ENCODE assay signal across 16 cellular contexts in the genomic region with DNA sequence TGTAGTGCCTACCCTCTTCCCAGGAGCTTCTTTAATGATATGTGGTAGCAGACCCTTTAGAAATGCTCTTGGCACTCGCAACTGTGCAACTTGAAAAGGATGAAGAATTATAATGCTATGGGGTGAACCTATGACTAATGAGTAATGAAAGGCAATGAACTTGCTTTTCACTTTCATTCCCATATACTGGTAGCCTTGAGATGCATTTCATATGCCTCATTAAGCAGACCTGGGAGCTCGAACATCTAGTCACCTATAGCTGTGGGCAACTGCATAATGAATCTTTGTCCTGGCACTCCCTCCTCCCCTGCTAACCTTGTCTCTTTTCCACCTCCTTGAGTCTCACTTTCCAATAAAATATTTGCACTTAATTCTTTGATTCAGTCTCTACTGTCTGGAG.
DNase-seq lines count a peak whose midpoint lies in the region; ATAC-seq, FAIRE-seq and TF ChIP-seq lines count a peak whose summit lies in the region.
"Had no signal": no experiment of that assay in that cellular context is flagged by ENCODE, and none has a peak within 500 bp of the region (broad histone marks: within the 10 kb centered on the region; RNA-seq: fewer than 3 reads in every experiment).

No MANE protein-coding gene starts in this region.

- CTCF ChIA-PET in H1 (lab: Charles Lee; ENCODE audit: partially characterized antibody), result no interaction called here

- H3K4me1 Mint-ChIP-seq in nephron, result peaks cover 13% of the 10 kb centered on the region

- no peak overlapping the region for H3K18ac ChIP-seq in H1 (ENCODE audit: extremely low read depth, low read length)

- H2BK12ac ChIP-seq in H1 (ENCODE audit: low read depth, low read length), result no peak overlapping the region

- no peak overlapping the region for H4K91ac ChIP-seq in H1 (replicated peaks; ENCODE audit: insufficient read length, low read length)

- TF ChIP-seq POLR2A in H1 (IDR thresholded peaks at IDR 0.05; ENCODE audit: control extremely low read depth in 1 of 2, low read depth in 2 of 2, low read length in 2 of 2), result no peak

- TF ChIP-seq CTCF in H1 (IDR thresholded peaks at IDR 0.05; ENCODE audit: control extremely low read depth in 1 of 3, insufficient read depth in 1 of 3, low read depth in 1 of 3, low read length in 3 of 3) (no peak), nephron (IDR thresholded peaks at IDR 0.05; ENCODE audit: unreplicated experiment in 3 of 3) (no peak)

- no peak overlapping the region for H3K27ac ChIP-seq in H1 (ENCODE audit: low read depth, low read length)
- H3K27ac ChIP-seq: A549, SJSA1 had no signal

- H3K4me2 ChIP-seq in H1 (ENCODE audit: insufficient read depth in 1 of 2, low read depth in 2 of 2, low read length in 2 of 2), result no peak overlapping the region
- H3K4me2 ChIP-seq: A549 had no signal

- no peaks in the 10 kb centered on the region for H3K23me2 ChIP-seq in H1 (ENCODE audit: low read depth, low read length)

- H3K9me3 Mint-ChIP-seq in nephron, result no peaks in the 10 kb centered on the region
- H3K9me3 Mint-ChIP-seq: CD8-positive, alpha-beta T cell had no signal

- no peak overlapping the region for H3K4me3 ChIP-seq in H1 (ENCODE audit: extremely low read depth in 1 of 4, insufficient read depth in 2 of 4, low read depth in 3 of 4, low read length in 4 of 4)
- H3K4me3 ChIP-seq: A549, SJSA1 had no signal

- no peaks in the 10 kb centered on the region for H3K79me1 ChIP-seq in H1 (ENCODE audit: low read depth, low read length)

- no peak overlapping the region for H2BK120ac ChIP-seq in H1 (replicated peaks; ENCODE audit: low read depth, low read length)

- H2BK15ac ChIP-seq in H1 (ENCODE audit: low read length), result no peak overlapping the region

- no peak overlapping the region for H4K8ac ChIP-seq in H1 (ENCODE audit: extremely low read depth, insufficient read depth, low read length)

- no peak overlapping the region for H3K9ac ChIP-seq in H1 (replicated peaks in 1 of 4; ENCODE audit: extremely low read depth in 1 of 4, low read depth in 3 of 4, low read length in 3 of 4)

- no peak for TF ChIP-seq RAD21 in H1 (IDR thresholded peaks at IDR 0.05 in 1 of 2, conservative IDR thresholded peaks at IDR 0.05 in 1 of 2; ENCODE audit: low read depth in 2 of 2, low read length in 2 of 2)

- H4K20me1 ChIP-seq in H1 (replicated peaks in 1 of 2; ENCODE audit: control insufficient read depth in 1 of 2, insufficient read depth in 2 of 2, low read length in 2 of 2), result no peaks in the 10 kb centered on the region

- ATAC-seq in GM18868 (IDR thresholded peaks at IDR 0.05; ENCODE audit: unreplicated experiment) (peak; percentile 30), HG03097 (IDR thresholded peaks at IDR 0.05; ENCODE audit: low FRiP score, unreplicated experiment) (no peak)
- ATAC-seq: A549; CD8-positive, alpha-beta T cell; HCT116; Panc1 had no signal

- no peak overlapping the region for H3K56ac ChIP-seq in H1 (replicated peaks; ENCODE audit: insufficient read length, low read depth, low read length)

- no peak overlapping the region for H3K14ac ChIP-seq in H1 (ENCODE audit: insufficient read length)

- H2AK5ac ChIP-seq in H1 (ENCODE audit: low read depth, low read length), result no peak overlapping the region

- H3K27ac Mint-ChIP-seq in nephron, result peak overlapping the region; percentile 4 to 42 (median 36)
- H3K27ac Mint-ChIP-seq: CD8-positive, alpha-beta T cell had no signal

- no peaks in the 10 kb centered on the region for H3K36me3 ChIP-seq in H1 (ENCODE audit: control insufficient read depth in 2 of 4, insufficient read depth in 4 of 4, low read length in 3 of 4)
- H3K36me3 ChIP-seq: SJSA1 had no signal

- H3K4ac ChIP-seq in H1 (replicated peaks; ENCODE audit: insufficient read length, low read depth, low read length), result no peak overlapping the region

- H4K5ac ChIP-seq in H1 (ENCODE audit: insufficient read length, low read depth, low read length), result no peak overlapping the region

- POLR2A ChIA-PET in H1 (lab: Charles Lee; ENCODE audit: partially characterized antibody), result no interaction called here

- no peaks in the 10 kb centered on the region for H3K27me3 Mint-ChIP-seq in nephron (ENCODE audit: low read depth)

- no peak overlapping the region for H2BK5ac ChIP-seq in H1 (ENCODE audit: low read depth, low read length)

- no peaks in the 10 kb centered on the region for H3K27me3 ChIP-seq in H1 (replicated peaks in 1 of 4; ENCODE audit: control insufficient read depth in 3 of 4, extremely low read depth in 1 of 4, insufficient read depth in 3 of 4, low read length in 3 of 4)
- H3K27me3 ChIP-seq: SJSA1 had no signal

- H3K79me2 ChIP-seq in H1 (ENCODE audit: control insufficient read depth in 1 of 2, insufficient read depth in 2 of 2, low read length in 2 of 2), result no peaks in the 10 kb centered on the region

- 90% methylated on average over 2 of the region's 2 CpGs; no CpG with 5 or more reads in 1 of the 2 experiments for WGBS in H1 (ENCODE audit: extremely low coverage in 1 of 2, insufficient coverage in 1 of 2, insufficient read length in 1 of 2, insufficient replicate concordance in 2 of 2, low coverage in 1 of 2, low lambda C conversion rate in 2 of 2, missing lambda C conversion rate in 1 of 2), 2 experiments

- H3K4me1 ChIP-seq in H1 (replicated peaks in 1 of 4; ENCODE audit: control insufficient read depth in 3 of 4, insufficient read depth in 4 of 4, low read length in 3 of 4), result no peaks in the 10 kb centered on the region
- H3K4me1 ChIP-seq: A549, SJSA1 had no signal

- FAIRE-seq in H1 (lab: Jason Lieb, UNC), result no peak
- FAIRE-seq: A549 had no signal

- TF ChIP-seq EP300 in H1 (IDR thresholded peaks at IDR 0.05; ENCODE audit: borderline replicate concordance in 1 of 2, low read depth in 2 of 2, low read length in 2 of 2), result no peak

- H2AFZ ChIP-seq in H1 (ENCODE audit: low read length), result 0 out of 2 replicates have a peak overlapping the region, but pooled peaks have one; percentile 24

- no peaks in the 10 kb centered on the region for H3K36me3 Mint-ChIP-seq in nephron (ENCODE audit: low read depth)
- H3K36me3 Mint-ChIP-seq: CD8-positive, alpha-beta T cell had no signal

- no peaks in the 10 kb centered on the region for H3K9me3 ChIP-seq in H1 (ENCODE audit: insufficient read depth in 2 of 2, low read depth in 1 of 2, low read length in 1 of 2)
- H3K9me3 ChIP-seq: A549, SJSA1 had no signal

- no peak overlapping the region for H2BK20ac ChIP-seq in H1 (ENCODE audit: low read length)

- peak; percentile 8 for DNase-seq in NCI-H69 (lab: John Stamatoyannopoulos, UW)
- DNase-seq in H1 (ENCODE audit: low read depth in 1 of 2, low spot score in 2 of 2), result no peak
- no peak for DNase-seq in H4 (ENCODE audit: low spot score)
- no peak for DNase-seq in C1 segment of cervical spinal cord (lab: John Stamatoyannopoulos, UW)
- DNase-seq in stimulated activated naive CD4-positive, alpha-beta T cell (lab: John Stamatoyannopoulos, UW), result no peak
- DNase-seq: CD8-positive, alpha-beta T cell; NCI-H1694 treated with DMSO at 0.1 percent for 48 hours; NCI-H226; NCI-H524 had no signal

- H3K23ac ChIP-seq in H1 (ENCODE audit: insufficient read length), result no peak overlapping the region

- no peak overlapping the region for H3K4me3 Mint-ChIP-seq in nephron
- H3K4me3 Mint-ChIP-seq: CD8-positive, alpha-beta T cell had no signal

TF ChIP-seq in H1, 55 proteins besides CTCF, POLR2A, EP300 and RAD21:
- TF ChIP-seq HDAC6 (IDR thresholded peaks at IDR 0.05; ENCODE audit: low read depth, low read length) (no peak), RNF2 (IDR thresholded peaks at IDR 0.05; ENCODE audit: borderline replicate concordance, low read depth, low read length, missing control alignments, poor library complexity, severe bottlenecking) (no peak), KDM1A (IDR thresholded peaks at IDR 0.05; ENCODE audit: borderline replicate concordance, low read length) (no peak), SIRT6 (IDR thresholded peaks at IDR 0.05; ENCODE audit: low read length) (no peak), FOSL1 (IDR thresholded peaks at IDR 0.05; ENCODE audit: insufficient read depth, low read depth, low read length) (no peak), NANOG (IDR thresholded peaks at IDR 0.05; ENCODE audit: insufficient read depth, low read depth, low read length, poor library complexity, severe bottlenecking) (no peak), SP2 (IDR thresholded peaks at IDR 0.05; ENCODE audit: low read length) (no peak), RFX5 (IDR thresholded peaks at IDR 0.05; ENCODE audit: borderline replicate concordance, low read depth, low read length) (no peak), SIX5 (IDR thresholded peaks at IDR 0.05; ENCODE audit: low read depth, low read length) (no peak), TBP (IDR thresholded peaks at IDR 0.05; ENCODE audit: low read depth, low read length) (no peak), JUN (IDR thresholded peaks at IDR 0.05; ENCODE audit: low read depth, low read length) (no peak), NRF1 (IDR thresholded peaks at IDR 0.05; ENCODE audit: low read depth, low read length) (no peak), EGR1 (IDR thresholded peaks at IDR 0.05; ENCODE audit: borderline replicate concordance, low read depth, low read length) (no peak), BACH1 (IDR thresholded peaks at IDR 0.05; ENCODE audit: low read length) (no peak)
